24 cellular contexts compared by ENCODE assay signal in the genomic region with DNA sequence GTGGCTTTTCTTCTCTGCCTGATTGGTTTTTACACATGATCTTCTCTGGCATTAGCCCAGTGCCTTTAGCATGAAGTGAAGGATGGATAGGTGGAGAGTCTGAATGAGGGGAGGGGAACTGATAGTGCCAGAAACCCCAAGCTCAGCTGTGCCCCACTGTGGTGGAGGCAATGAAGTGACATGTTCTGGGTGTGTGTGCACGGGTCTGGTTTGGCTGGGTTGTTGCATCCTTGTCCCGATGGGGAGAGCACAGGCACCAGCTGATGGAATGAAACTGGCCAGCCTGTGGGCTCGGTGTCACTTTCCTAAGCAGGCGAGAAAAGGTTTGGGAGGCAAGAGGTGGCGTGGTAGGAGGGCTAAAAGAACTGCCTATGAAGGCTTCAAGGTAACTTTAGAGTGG.
DNase-seq lines count a peak whose midpoint lies in the region; ATAC-seq, FAIRE-seq and TF ChIP-seq lines count a peak whose summit lies in the region.
"Had no signal": no experiment of that assay in that cellular context is flagged by ENCODE, and none has a peak within 500 bp of the region (broad histone marks: within the 10 kb centered on the region; RNA-seq: fewer than 3 reads in every experiment).

No MANE protein-coding gene starts in this region.

- BruUV-seq in IMR-90 (replicated peaks; lab: Mats Ljungman, UMichigan), result no TSS peak

- dilution Hi-C loops in IMR-90 (cut with HindIII; ENCODE audit: low sequenced_read_pairs, unreplicated experiment), result no loop called here

- H2BK5ac ChIP-seq in IMR-90 (ENCODE audit: low read depth, low read length, poor library complexity, severe bottlenecking) (no peak overlapping the region), mesendoderm (ENCODE audit: low read length) (no peak overlapping the region)

- H2AK9ac ChIP-seq in IMR-90 (replicated peaks; ENCODE audit: low read depth, low read length, poor library complexity), result peak overlapping the region; percentile 86

- H4K5ac ChIP-seq in IMR-90 (ENCODE audit: low read depth, low read length) (no peak overlapping the region; the same call in 1 of the 2 replicates), mesendoderm (ENCODE audit: low read length) (no peak overlapping the region)

- no peak for FAIRE-seq in D721Med (lab: Jason Lieb, UNC)

- TF ChIP-seq RAD21 in IMR-90 (IDR thresholded peaks at IDR 0.05; ENCODE audit: low read length), result no peak

- no peak overlapping the region for H3K9ac ChIP-seq in IMR-90 (ENCODE audit: low read depth, low read length)
- H3K9ac ChIP-seq in mesendoderm (ENCODE audit: low read length), result no peak overlapping the region
- H3K9ac ChIP-seq: GM23248, SK-N-SH had no signal

- peak overlapping the region; percentile 39 for H4K91ac ChIP-seq in IMR-90 (ENCODE audit: insufficient read depth, low read depth, low read length)

- 0 out of 2 replicates have a peak overlapping the region, but pooled peaks have one; percentile 84 for H3K4ac ChIP-seq in IMR-90 (ENCODE audit: low read depth, low read length)
- H3K4ac ChIP-seq in mesendoderm (ENCODE audit: low read depth, low read length), result no peak overlapping the region

- peak overlapping the region; percentile 38 for H2BK120ac ChIP-seq in IMR-90 (ENCODE audit: low read depth, low read length)
- H2BK120ac ChIP-seq in mesendoderm (ENCODE audit: low read depth, low read length), result no peak overlapping the region

- H3K9me1 ChIP-seq in IMR-90 (ENCODE audit: insufficient read depth, low read length), result peaks cover 21% of the 10 kb centered on the region

- CTCF ChIA-PET in IMR-90 (lab: Yijun Ruan, JAX), result interaction anchor here (0.8 kb wide), 1 partner anchor 36 kb away, joined by 3 read pairs; no protein-coding TSS in a partner anchor

- no peaks in the 10 kb centered on the region for H3K79me2 ChIP-seq in mesendoderm (ENCODE audit: control insufficient read depth, insufficient read depth, low read length)

- in situ Hi-C loops in IMR-90 (cut with MboI; ENCODE audit: low sequenced_read_pairs), result no loop called here

- H3K4me2 ChIP-seq in IMR-90 (ENCODE audit: low read depth, low read length) (no peak overlapping the region), mesendoderm (ENCODE audit: low read length) (no peak overlapping the region)
- H3K4me2 ChIP-seq: PC-9, SK-N-SH had no signal

- H2BK15ac ChIP-seq in IMR-90 (ENCODE audit: low read depth, low read length) (no peak overlapping the region), mesendoderm (replicated peaks; ENCODE audit: low read depth) (no peak overlapping the region)

- H3K4me1 ChIP-seq in IMR-90 (ENCODE audit: control insufficient read depth, insufficient read depth, low read length) (peaks cover 24% of the 10 kb centered on the region), mesendoderm (ENCODE audit: control insufficient read depth, low read depth, low read length) (no peaks in the 10 kb centered on the region)
- H3K4me1 ChIP-seq: prostate gland had no signal

- H3K4me3 Mint-ChIP-seq in chondrocyte (ENCODE audit: unreplicated experiment), result no peak overlapping the region
- H3K4me3 Mint-ChIP-seq: activated naive CD8-positive, alpha-beta T cell treated with anti-CD3 and anti-CD28 coated beads, Interleukin-2, amount 10 ng/mL, durations not matched to agents 7 days and 5 days; dendritic cell treated with granulocyte-macrophage colony-stimulating factor and Interleukin-4, amounts not matched to agents 40 ng/mL and 50 ng/mL, for 4 days; natural killer cell treated with Interleukin-12 subunit alpha and Interleukin-12 subunit beta and Interleukin-15 and Interleukin-18, amount 100 ng/mL, for 72 hours had no signal

- POLR2A ChIA-PET in IMR-90 (lab: Charles Lee; ENCODE audit: unreplicated experiment), result no interaction called here

- DNase-seq in D721Med (ENCODE audit: insufficient read length, low spot score) (no peak), IMR-90 (no peak), chondrocyte (ENCODE audit: low spot score) (peak; percentile 48), mesendoderm (peak; percentile 11), sciatic nerve (ENCODE audit: low spot score) (no peak)
- DNase-seq in effector CD8-positive, alpha-beta T cell (lab: John Stamatoyannopoulos, UW), result no peak
- DNase-seq in activated T-cell treated with anti-CD3 and anti-CD28 coated beads, Interleukin-2, amount 50 U/mL, for 1 hour, result no peak
- DNase-seq: activated CD8-positive, alpha-beta memory T cell treated with anti-CD3 and anti-CD28 coated beads for 24 hours; activated naive CD8-positive, alpha-beta T cell treated with anti-CD3 and anti-CD28 coated beads, Interleukin-2, amount 10 ng/mL, durations not matched to agents 7 days and 5 days; brain microvascular endothelial cell; GM23248; mesenchymal stem cell; NCI-H1048; NCI-H2081 treated with DMSO at 0.1 percent for 48 hours; NCI-H510A; PC-9; SK-N-SH; thyroid gland had no signal

- H4K20me1 ChIP-seq in IMR-90 (ENCODE audit: insufficient read depth, low read length), result peaks cover 3% of the 10 kb centered on the region; the same call in 1 of the 2 replicates

- H3K27me3 Mint-ChIP-seq in chondrocyte (ENCODE audit: low read depth), result no peaks in the 10 kb centered on the region
- H3K27me3 Mint-ChIP-seq: activated naive CD8-positive, alpha-beta T cell treated with anti-CD3 and anti-CD28 coated beads, Interleukin-2, amount 10 ng/mL, durations not matched to agents 7 days and 5 days; dendritic cell treated with granulocyte-macrophage colony-stimulating factor and Interleukin-4, amounts not matched to agents 40 ng/mL and 50 ng/mL, for 4 days had no signal

- no peak overlapping the region for H2BK20ac ChIP-seq in IMR-90 (ENCODE audit: low read depth, low read length)

- H3K36me3 ChIP-seq in IMR-90 (ENCODE audit: control insufficient read depth, insufficient read depth, low read length), result peaks cover 17% of the 10 kb centered on the region; the same call in 1 of the 2 replicates
- no peaks in the 10 kb centered on the region for H3K36me3 ChIP-seq in mesendoderm (ENCODE audit: control insufficient read depth, insufficient read depth, low read length)
- H3K36me3 ChIP-seq: brain microvascular endothelial cell, prostate gland, thyroid gland had no signal

- H3K4me3 ChIP-seq in IMR-90 (ENCODE audit: insufficient read depth, low read depth, low read length) (no peak overlapping the region), mesendoderm (ENCODE audit: low read length) (no peak overlapping the region)
- H3K4me3 ChIP-seq: GM23248, PC-9, prostate gland, thyroid gland had no signal

- TF ChIP-seq POLR2A in IMR-90 (IDR thresholded peaks at IDR 0.05; ENCODE audit: low read depth, low read length), result no peak

- ATAC-seq in IMR-90 (ENCODE audit: low read depth) (no peak), sciatic nerve (no peak), HG02571 (IDR thresholded peaks at IDR 0.05; ENCODE audit: unreplicated experiment) (no peak)
- ATAC-seq: activated CD4-positive, CD25-positive, alpha-beta regulatory T cell treated with anti-CD3 and anti-CD28 coated beads, Interleukin-2, amount 50 U/mL, for 24 hours had no signal

- intact Hi-C loops in IMR-90 (cut with micrococcal nuclease) (no loop called here), sciatic nerve (cut with DNase I) (no loop called here)

- H3K27ac Mint-ChIP-seq in chondrocyte (ENCODE audit: unreplicated experiment), result peak overlapping the region; percentile 39
- H3K27ac Mint-ChIP-seq: activated naive CD8-positive, alpha-beta T cell treated with anti-CD3 and anti-CD28 coated beads, Interleukin-2, amount 10 ng/mL, durations not matched to agents 7 days and 5 days; dendritic cell treated with granulocyte-macrophage colony-stimulating factor and Interleukin-4, amounts not matched to agents 40 ng/mL and 50 ng/mL, for 4 days; natural killer cell treated with Interleukin-12 subunit alpha and Interleukin-12 subunit beta and Interleukin-15 and Interleukin-18, amount 100 ng/mL, for 72 hours had no signal

- 90% methylated on average over 4 of the region's 5 CpGs; no CpG with 5 or more reads in 1 of the 2 experiments for WGBS in IMR-90 (ENCODE audit: extremely low coverage in 2 of 2, insufficient read length in 1 of 2), 2 experiments
- WGBS in mesendoderm (ENCODE audit: extremely low coverage, insufficient coverage, low lambda C conversion rate), result no CpG with 5 or more reads among the region's 5 CpGs

- H3K4me1 Mint-ChIP-seq in chondrocyte (ENCODE audit: low read depth), result peaks cover 34% of the 10 kb centered on the region
- H3K4me1 Mint-ChIP-seq: activated naive CD8-positive, alpha-beta T cell treated with anti-CD3 and anti-CD28 coated beads, Interleukin-2, amount 10 ng/mL, durations not matched to agents 7 days and 5 days had no signal

- H3K56ac ChIP-seq in IMR-90 (ENCODE audit: extremely low read depth, insufficient read depth, low read length), result no peak overlapping the region
- H3K56ac ChIP-seq in mesendoderm (ENCODE audit: low read length), result no peak overlapping the region

- H2AK5ac ChIP-seq in IMR-90 (ENCODE audit: low read depth, low read length), result no peak overlapping the region
- H2AK5ac ChIP-seq in mesendoderm (ENCODE audit: low read length), result no peak overlapping the region

- no peak overlapping the region for H3K27ac ChIP-seq in IMR-90 (ENCODE audit: insufficient read depth, low read length)
- H3K27ac ChIP-seq in mesendoderm (ENCODE audit: low read depth, low read length), result no peak overlapping the region
- H3K27ac ChIP-seq: brain microvascular endothelial cell, C4-2B, GM23248, PC-9, prostate gland, thyroid gland had no signal

- H3K79me1 ChIP-seq in IMR-90 (ENCODE audit: low read depth in 1 of 2, low read length in 2 of 2) (peaks cover 3 to 6% of the 10 kb centered on the region in 2 experiments; a peak in 1 of 4 replicates), mesendoderm (ENCODE audit: low read length) (no peaks in the 10 kb centered on the region)

- H4K8ac ChIP-seq in IMR-90 (ENCODE audit: low read depth in 2 of 2, low read length in 2 of 2) (no peak overlapping the region), mesendoderm (ENCODE audit: low read depth, low read length) (no peak overlapping the region)

- H3K27me3 ChIP-seq in IMR-90 (ENCODE audit: control insufficient read depth, insufficient read depth, low read length), result no peaks in the 10 kb centered on the region
- no peaks in the 10 kb centered on the region for H3K27me3 ChIP-seq in mesendoderm (ENCODE audit: insufficient read depth, low read length, poor library complexity)
- H3K27me3 ChIP-seq: thyroid gland had no signal

- H3K36me3 Mint-ChIP-seq in chondrocyte (ENCODE audit: low read depth), result peaks cover 29% of the 10 kb centered on the region
- H3K36me3 Mint-ChIP-seq: activated naive CD8-positive, alpha-beta T cell treated with anti-CD3 and anti-CD28 coated beads, Interleukin-2, amount 10 ng/mL, durations not matched to agents 7 days and 5 days; natural killer cell treated with Interleukin-12 subunit alpha and Interleukin-12 subunit beta and Interleukin-15 and Interleukin-18, amount 100 ng/mL, for 72 hours had no signal

- no peaks in the 10 kb centered on the region for H3K9me3 Mint-ChIP-seq in chondrocyte (ENCODE audit: low read depth)
- H3K9me3 Mint-ChIP-seq: activated naive CD8-positive, alpha-beta T cell treated with anti-CD3 and anti-CD28 coated beads, Interleukin-2, amount 10 ng/mL, durations not matched to agents 7 days and 5 days; dendritic cell treated with granulocyte-macrophage colony-stimulating factor and Interleukin-4, amounts not matched to agents 40 ng/mL and 50 ng/mL, for 4 days; natural killer cell treated with Interleukin-12 subunit alpha and Interleukin-12 subunit beta and Interleukin-15 and Interleukin-18, amount 100 ng/mL, for 72 hours had no signal

- no peaks in the 10 kb centered on the region for H3K9me3 ChIP-seq in IMR-90 (ENCODE audit: control insufficient read depth, insufficient read depth, low read length)
- H3K9me3 ChIP-seq: prostate gland, SK-N-SH, thyroid gland had no signal

- H3K14ac ChIP-seq in IMR-90 (replicated peaks; ENCODE audit: low read depth, low read length), result no peak overlapping the region

- H3K18ac ChIP-seq in IMR-90 (ENCODE audit: low read depth, low read length), result no peak overlapping the region; the same call in 1 of the 2 replicates
- H3K18ac ChIP-seq in mesendoderm (ENCODE audit: low read length), result no peak overlapping the region

- TF ChIP-seq CTCF in D721Med (IDR thresholded peaks at IDR 0.05; ENCODE audit: insufficient read depth, missing control alignments) (peak; percentile 6), IMR-90 (conservative IDR thresholded peaks at IDR 0.05; ENCODE audit: low read depth, low read length) (no peak), chondrocyte (IDR thresholded peaks at IDR 0.05) (no peak)

- no peak overlapping the region for H2AFZ ChIP-seq in IMR-90 (replicated peaks; ENCODE audit: low read length, poor library complexity)
- H2AFZ ChIP-seq: GM23248, PC-9 had no signal

- no peak overlapping the region for H3K23ac ChIP-seq in IMR-90 (ENCODE audit: low read depth, low read length)
- H3K23ac ChIP-seq in mesendoderm (ENCODE audit: low read length), result no peak overlapping the region

Comparison
In these comparisons a context has a peak if more than half of its experiments do, and no peak if none do; other contexts are left out.
1. DNase-seq: peak in chondrocyte (single experiment) and mesendoderm (single experiment); none in D721Med (single experiment), IMR-90 (single experiment), effector CD8-positive, alpha-beta T cell (single experiment), activated T-cell treated with anti-CD3 and anti-CD28 coated beads, Interleukin-2, amount 50 U/mL, for 1 hour (single experiment) and sciatic nerve (single experiment).